In the genomic region with DNA sequence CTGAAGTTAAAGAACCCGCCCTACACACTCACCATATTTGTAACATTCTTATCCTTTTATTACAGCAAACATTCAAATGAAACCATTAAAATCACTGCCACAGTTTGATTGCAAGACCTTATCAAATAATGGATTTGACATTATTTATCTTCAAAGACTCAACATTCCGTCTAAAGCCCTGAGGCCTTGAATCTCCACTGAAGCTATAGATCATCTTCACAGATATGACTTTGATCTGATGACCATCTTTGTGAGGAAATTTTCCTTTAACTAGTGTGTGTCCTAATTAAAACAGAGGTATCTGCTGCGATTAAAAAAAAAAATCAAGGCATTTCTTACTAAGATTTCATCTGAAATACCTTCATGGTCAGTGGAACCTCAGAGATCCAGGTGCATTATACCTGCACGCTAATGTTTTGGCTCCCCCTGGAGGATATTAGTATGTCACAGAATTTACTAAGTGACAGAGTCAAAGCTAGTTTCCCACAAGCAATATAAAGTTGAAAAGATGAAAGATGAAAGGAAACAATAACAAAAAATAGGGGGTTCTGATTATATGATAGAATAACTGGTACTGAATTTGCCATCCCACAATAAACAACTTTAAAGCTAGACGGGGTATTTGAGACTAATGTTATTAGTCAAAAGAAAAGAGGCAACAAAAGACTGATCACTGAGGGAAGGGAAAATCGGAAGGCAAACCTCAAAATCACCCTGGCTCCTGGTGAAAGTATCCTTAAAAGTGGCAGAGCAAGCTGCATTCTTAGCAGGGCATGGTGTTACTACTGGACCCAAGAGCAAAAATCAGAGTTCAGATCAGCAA, we compare ENCODE assay signal across 8 cellular contexts.
DNase-seq lines count a peak whose midpoint lies in the region; ATAC-seq, FAIRE-seq and TF ChIP-seq lines count a peak whose summit lies in the region.

No MANE protein-coding gene starts in this region.

- peak; percentile 79 for FAIRE-seq in islet of Langerhans (lab: Jason Lieb, UNC)

- ATAC-seq in HG03432 (IDR thresholded peaks at IDR 0.05; ENCODE audit: unreplicated experiment): no peak
- no peak for ATAC-seq in GM21526 (IDR thresholded peaks at IDR 0.05; ENCODE audit: low FRiP score, unreplicated experiment)

- no peak overlapping the region for H3K4me3 ChIP-seq in AG09309 (ENCODE audit: control insufficient read depth, low read depth, low read length)

- POLR2A ChIA-PET in HEK293T (lab: Yijun Ruan, JAX): no interaction called here

- no peak for DNase-seq in AG09309 (ENCODE audit: low read depth)
- DNase-seq in HEK293T (ENCODE audit: extremely low spot score): peak; percentile 18
- peak; percentile 16 for DNase-seq in RPMI7951 (ENCODE audit: low read depth)
- no peak for DNase-seq in activated CD4-positive, alpha-beta T cell treated with anti-CD3 and anti-CD28 coated beads for 4 hours
- DNase-seq in NCI-H446 treated with DMSO at 0.1 percent for 48 hours (lab: John Stamatoyannopoulos, UW): no peak

- TF ChIP-seq CTCF in AG09309 (IDR thresholded peaks at IDR 0.05; ENCODE audit: control insufficient read depth, insufficient read depth, low read depth, low read length, missing control alignments): peak; percentile 14

- CTCF ChIA-PET in HEK293T (lab: Yijun Ruan, JAX): interaction anchor here (0.6 to 1.3 kb wide), 8 partner anchors 10 to 891 kb away, joined by 3 to 6 read pairs (median 4); no protein-coding TSS in a partner anchor

TF ChIP-seq in HEK293T, 16 proteins besides CTCF, POLR2A, EP300 and RAD21:
- TF ChIP-seq ZNF384 (IDR thresholded peaks at IDR 0.05) (no peak), TARDBP (IDR thresholded peaks at IDR 0.05) (no peak), BHLHE40 (IDR thresholded peaks at IDR 0.05; ENCODE audit: borderline replicate concordance) (no peak), SP1 (IDR thresholded peaks at IDR 0.05) (no peak), HDGF (IDR thresholded peaks at IDR 0.05; ENCODE audit: borderline replicate concordance) (no peak), CTBP1 (IDR thresholded peaks at IDR 0.05; ENCODE audit: borderline replicate concordance) (no peak), ARNT (IDR thresholded peaks at IDR 0.05) (no peak), ELF4 (IDR thresholded peaks at IDR 0.05) (no peak), FOXM1 (IDR thresholded peaks at IDR 0.05; ENCODE audit: borderline replicate concordance) (no peak), LEF1 (IDR thresholded peaks at IDR 0.05; ENCODE audit: borderline replicate concordance) (no peak), FOXA1 (IDR thresholded peaks at IDR 0.05) (no peak), FOXK2 (IDR thresholded peaks at IDR 0.05) (no peak), L3MBTL2 (conservative IDR thresholded peaks at IDR 0.05) (no peak), SUZ12 (IDR thresholded peaks at IDR 0.05) (no peak), NFRKB (IDR thresholded peaks at IDR 0.05) (no peak)
- TF ChIP-seq, protein P1, sequence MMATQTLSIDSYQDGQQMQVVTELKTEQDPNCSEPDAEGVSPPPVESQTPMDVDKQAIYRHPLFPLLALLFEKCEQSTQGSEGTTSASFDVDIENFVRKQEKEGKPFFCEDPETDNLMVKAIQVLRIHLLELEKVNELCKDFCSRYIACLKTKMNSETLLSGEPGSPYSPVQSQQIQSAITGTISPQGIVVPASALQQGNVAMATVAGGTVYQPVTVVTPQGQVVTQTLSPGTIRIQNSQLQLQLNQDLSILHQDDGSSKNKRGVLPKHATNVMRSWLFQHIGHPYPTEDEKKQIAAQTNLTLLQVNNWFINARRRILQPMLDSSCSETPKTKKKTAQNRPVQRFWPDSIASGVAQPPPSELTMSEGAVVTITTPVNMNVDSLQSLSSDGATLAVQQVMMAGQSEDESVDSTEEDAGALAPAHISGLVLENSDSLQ (IDR thresholded peaks at IDR 0.05): no peak

Comparison
In these comparisons a context has a peak if more than half of its experiments do, and no peak if none do; other contexts are left out.
1. DNase-seq: peak in HEK293T (single experiment) and RPMI7951 (single experiment); none in AG09309 (single experiment), activated CD4-positive, alpha-beta T cell treated with anti-CD3 and anti-CD28 coated beads for 4 hours (0 of 2) and NCI-H446 treated with DMSO at 0.1 percent for 48 hours (single experiment).